In the genomic region with DNA sequence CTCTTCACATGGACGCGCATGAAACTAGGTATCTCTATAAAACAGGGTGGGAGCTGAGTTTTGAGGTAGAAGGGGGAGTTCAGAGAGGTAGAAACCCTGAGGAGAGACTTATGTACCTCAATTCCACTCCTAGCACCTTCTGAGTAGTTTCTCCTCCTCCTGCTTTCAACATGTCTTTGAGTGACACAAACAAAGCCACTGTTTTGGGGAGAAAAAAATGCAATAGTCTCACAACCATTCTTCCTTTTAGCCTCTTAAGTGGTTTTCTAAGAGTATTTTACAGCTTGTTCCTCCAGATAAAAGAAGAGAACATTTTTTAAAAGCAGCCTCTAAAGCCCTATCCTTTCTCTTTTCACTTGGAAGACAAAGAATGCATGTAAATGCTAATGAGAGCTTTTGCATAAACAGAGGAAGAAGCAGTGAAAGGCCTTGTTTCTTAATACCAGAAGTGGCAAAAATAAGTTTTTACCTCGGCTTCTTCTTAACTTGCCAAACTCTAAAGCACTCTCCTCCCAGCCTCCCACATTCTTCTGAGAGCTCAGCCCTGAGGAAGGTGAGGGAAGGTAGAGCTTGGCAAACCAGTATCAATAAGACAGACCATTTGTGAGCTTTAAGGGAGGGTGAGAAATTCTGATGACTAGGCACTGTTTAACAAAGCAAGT, we compare ENCODE assay signal across 30 cellular contexts.
DNase-seq lines count a peak whose midpoint lies in the region; ATAC-seq, FAIRE-seq and TF ChIP-seq lines count a peak whose summit lies in the region.
"Had no signal": no experiment of that assay in that cellular context is flagged by ENCODE, and none has a peak within 500 bp of the region (broad histone marks: within the 10 kb centered on the region; RNA-seq: fewer than 3 reads in every experiment).

No MANE protein-coding gene starts in this region.

- in situ Hi-C loops in HepG2 (cut with HindIII; ENCODE audit: extremely low pct_ligation_motif_present, low pct_unique_long_range_greater_than_20kb), result no loop called here

- 47% methylated on average over 3 of the region's 3 CpGs for WGBS in HepG2 (ENCODE audit: low lambda C conversion rate)
- WGBS in right lobe of liver (ENCODE audit: insufficient coverage, low coverage, low lambda C conversion rate, missing lambda C conversion rate), result 23% methylated on average over 3 of the region's 3 CpGs
- WGBS in H1 (ENCODE audit: extremely low coverage in 1 of 2, insufficient coverage in 1 of 2, insufficient read length in 1 of 2, insufficient replicate concordance in 2 of 2, low coverage in 1 of 2, low lambda C conversion rate in 2 of 2, missing lambda C conversion rate in 1 of 2), 2 experiments, result 0% methylated on average over 3 of the region's 3 CpGs; no CpG with 5 or more reads in 1 of the 2 experiments
- WGBS in pancreas, 2 donors, result 72 to 79% methylated on average over 3 of the region's 3 CpGs

- H4K8ac ChIP-seq in H1 (ENCODE audit: extremely low read depth, insufficient read depth, low read length), result no peak overlapping the region

- TF ChIP-seq CTCF in HepG2 (CRISPR knock-in tag; IDR thresholded peaks at IDR 0.05) (no peak), right lobe of liver (IDR thresholded peaks at IDR 0.05) (no peak), H1 (IDR thresholded peaks at IDR 0.05; ENCODE audit: control extremely low read depth in 1 of 3, insufficient read depth in 1 of 3, low read depth in 1 of 3, low read length in 3 of 3) (no peak), pancreas (IDR thresholded peaks at IDR 0.05) (no peak)

- H3K9ac ChIP-seq in HepG2 (ENCODE audit: insufficient read depth, low read depth, low read length) (no peak overlapping the region), H1 (replicated peaks in 1 of 4; ENCODE audit: extremely low read depth in 1 of 4, low read depth in 3 of 4, low read length in 3 of 4) (peak overlapping the region in 2 of 4 experiments; percentile 60 to 67; a peak in 5 of 7 replicates)
- H3K9ac ChIP-seq: GM23248 had no signal

- no peaks in the 10 kb centered on the region for H3K4me1 ChIP-seq in HepG2 (ENCODE audit: insufficient read depth, low read length)
- no peaks in the 10 kb centered on the region for H3K4me1 ChIP-seq in right lobe of liver
- peaks cover 2 to 26% (median 15%) of the 10 kb centered on the region in 4 experiments; a peak in 6 of 7 replicates for H3K4me1 ChIP-seq in H1 (replicated peaks in 1 of 4; ENCODE audit: control insufficient read depth in 3 of 4, insufficient read depth in 4 of 4, low read length in 3 of 4)
- H3K4me1 ChIP-seq in pancreas, result no peaks in the 10 kb centered on the region
- H3K4me1 ChIP-seq: BE2C, heart left ventricle, lower lobe of right lung, tibial artery had no signal

- H3K27me3 ChIP-seq in HepG2 (ENCODE audit: control insufficient read depth in 1 of 2, insufficient read depth in 2 of 2, low read length in 2 of 2), result no peaks in the 10 kb centered on the region
- no peaks in the 10 kb centered on the region for H3K27me3 ChIP-seq in right lobe of liver
- H3K27me3 ChIP-seq in H1 (replicated peaks in 1 of 4; ENCODE audit: control insufficient read depth in 3 of 4, extremely low read depth in 1 of 4, insufficient read depth in 3 of 4, low read length in 3 of 4), result no peaks in the 10 kb centered on the region
- no peaks in the 10 kb centered on the region for H3K27me3 ChIP-seq in pancreas
- H3K27me3 ChIP-seq: BE2C, cardiac muscle cell, heart left ventricle, tibial artery had no signal

- no peak for TF ChIP-seq EP300 in HepG2 (IDR thresholded peaks at IDR 0.05; ENCODE audit: low read depth in 2 of 2, low read length in 2 of 2)
- TF ChIP-seq EP300 in HepG2 (CRISPR knock-in tag; IDR thresholded peaks at IDR 0.05; ENCODE audit: borderline replicate concordance), result no peak
- TF ChIP-seq EP300 in H1 (IDR thresholded peaks at IDR 0.05; ENCODE audit: borderline replicate concordance in 1 of 2, low read depth in 2 of 2, low read length in 2 of 2), result 0 out of 3 replicates have a peak, but pooled peaks of 1 of the 2 experiments have one; percentile 51

- H3K23ac ChIP-seq in H1 (ENCODE audit: insufficient read length), result no peak overlapping the region

- H2BK20ac ChIP-seq in H1 (ENCODE audit: low read length), result peak overlapping the region; percentile 63

- H3K9me3 ChIP-seq in HepG2 (ENCODE audit: low read length) (no peaks in the 10 kb centered on the region), right lobe of liver (no peaks in the 10 kb centered on the region), H1 (ENCODE audit: insufficient read depth in 2 of 2, low read depth in 1 of 2, low read length in 1 of 2) (no peaks in the 10 kb centered on the region; a peak in 1 of 4 replicates), pancreas (no peaks in the 10 kb centered on the region)
- H3K9me3 ChIP-seq: BE2C, heart left ventricle, lower lobe of right lung, tibial artery had no signal

- H2BK15ac ChIP-seq in H1 (ENCODE audit: low read length), result no peak overlapping the region

- peak overlapping the region; percentile 99 for H2BK5ac ChIP-seq in H1 (ENCODE audit: low read depth, low read length)

- H3K4me2 ChIP-seq in HepG2 (ENCODE audit: low read depth, low read length), result no peak overlapping the region
- peak overlapping the region; percentile 52 to 58; a peak in 3 of 4 replicates for H3K4me2 ChIP-seq in H1 (ENCODE audit: insufficient read depth in 1 of 2, low read depth in 2 of 2, low read length in 2 of 2)

- H3K4me3 ChIP-seq in HepG2 (replicated peaks in 1 of 3; ENCODE audit: insufficient read depth in 1 of 3, low read depth in 2 of 3, low read length in 3 of 3), result no peak overlapping the region
- H3K4me3 ChIP-seq in right lobe of liver, result no peak overlapping the region
- H3K4me3 ChIP-seq in H1 (ENCODE audit: extremely low read depth in 1 of 4, insufficient read depth in 2 of 4, low read depth in 3 of 4, low read length in 4 of 4), result no peak overlapping the region; a peak in 1 of 8 replicates
- no peak overlapping the region for H3K4me3 ChIP-seq in pancreas
- H3K4me3 ChIP-seq: cardiac muscle cell, GM23248, heart left ventricle, K562, lower lobe of right lung, tibial artery had no signal

- H3K27ac Mint-ChIP-seq in activated CD4-positive, alpha-beta T cell treated with anti-CD3 and anti-CD28 coated beads, Interleukin-2, amount 10 ng/mL, durations not matched to agents 7 days and 5 days, result no peak overlapping the region
- H3K27ac Mint-ChIP-seq: dendritic cell treated with granulocyte-macrophage colony-stimulating factor and Interleukin-4, amounts not matched to agents 40 ng/mL and 50 ng/mL, for 4 days; stimulated activated naive CD8-positive, alpha-beta T cell treated with anti-CD3 and anti-CD28 coated beads, Interleukin-15, amount 100 ng/mL, for 72 hours had no signal

- H3K23me2 ChIP-seq in H1 (ENCODE audit: low read depth, low read length), result peaks cover 1% of the 10 kb centered on the region; the same call in 1 of the 2 replicates

- H2AK5ac ChIP-seq in H1 (ENCODE audit: low read depth, low read length), result peak overlapping the region; percentile 86; the same call in 1 of the 2 replicates

- H3K4me1 Mint-ChIP-seq in activated CD4-positive, alpha-beta T cell treated with anti-CD3 and anti-CD28 coated beads, Interleukin-2, amount 10 ng/mL, durations not matched to agents 7 days and 5 days, result no peaks in the 10 kb centered on the region
- H3K4me1 Mint-ChIP-seq: stimulated activated naive CD8-positive, alpha-beta T cell treated with anti-CD3 and anti-CD28 coated beads, Interleukin-15, amount 100 ng/mL, for 72 hours had no signal

- TF ChIP-seq RAD21 in HepG2 (CRISPR knock-in tag; IDR thresholded peaks at IDR 0.05) (no peak), H1 (IDR thresholded peaks at IDR 0.05 in 1 of 2, conservative IDR thresholded peaks at IDR 0.05 in 1 of 2; ENCODE audit: low read depth in 2 of 2, low read length in 2 of 2) (no peak)

- CTCF ChIA-PET in HepG2 (lab: Yijun Ruan, JAX; ENCODE audit: low intra/inter-chr PET ratio, low total read pairs), result no interaction called here
- CTCF ChIA-PET in H1 (lab: Charles Lee; ENCODE audit: partially characterized antibody), result interaction anchor here (0.8 to 2.1 kb wide), 3 partner anchors 15 to 28 kb away, joined by 3 to 8 read pairs (median 3); no protein-coding TSS in a partner anchor
- CTCF ChIA-PET in activated CD4-positive, alpha-beta T cell treated with anti-CD3 and anti-CD28 coated beads, Interleukin-2, amount 10 ng/mL, durations not matched to agents 7 days and 5 days (lab: Charles Lee), result no interaction called here

- no peaks in the 10 kb centered on the region for H3K27me3 Mint-ChIP-seq in activated CD4-positive, alpha-beta T cell treated with anti-CD3 and anti-CD28 coated beads, Interleukin-2, amount 10 ng/mL, durations not matched to agents 7 days and 5 days
- H3K27me3 Mint-ChIP-seq: dendritic cell treated with granulocyte-macrophage colony-stimulating factor and Interleukin-4, amounts not matched to agents 40 ng/mL and 50 ng/mL, for 4 days; stimulated activated naive CD8-positive, alpha-beta T cell treated with anti-CD3 and anti-CD28 coated beads, Interleukin-15, amount 100 ng/mL, for 72 hours had no signal

- peak overlapping the region; percentile 65 for H3K18ac ChIP-seq in H1 (ENCODE audit: extremely low read depth, low read length)

- no peak overlapping the region for H3K14ac ChIP-seq in H1 (ENCODE audit: insufficient read length)

- ATAC-seq in HepG2 (no peak), right lobe of liver (no peak), pancreas (no peak), GM18858 (IDR thresholded peaks at IDR 0.05; ENCODE audit: unreplicated experiment) (no peak), GM18517 (IDR thresholded peaks at IDR 0.05; ENCODE audit: unreplicated experiment) (no peak)
- ATAC-seq: heart left ventricle; K562; lower lobe of right lung; stimulated activated naive CD8-positive, alpha-beta T cell treated with anti-CD3 and anti-CD28 coated beads, Interleukin-15, amount 100 ng/mL, for 72 hours had no signal

- no peaks in the 10 kb centered on the region for H3K79me1 ChIP-seq in H1 (ENCODE audit: low read depth, low read length)

- peak overlapping the region; percentile 74 for H4K5ac ChIP-seq in H1 (ENCODE audit: insufficient read length, low read depth, low read length)

- DNase-seq in HepG2 (ENCODE audit: low spot score) (no peak), right lobe of liver (no peak), H1 (ENCODE audit: low read depth in 1 of 2, low spot score in 2 of 2) (peak; percentile 71 to 88), islet precursor cell (peak; percentile 71), pancreas (no peak)
- DNase-seq in activated CD4-positive, alpha-beta T cell treated with anti-CD3 and anti-CD28 coated beads, Interleukin-2, amount 10 ng/mL, durations not matched to agents 7 days and 5 days, result no peak
- DNase-seq: activated CD4-positive, CD25-positive, alpha-beta regulatory T cell; activated T-cell treated with anti-CD3 and anti-CD28 coated beads, Interleukin-2, amount 50 U/mL, for 1 hour; BE2C; DMS79 treated with DMSO at 0.1 percent for 48 hours; GM23248; heart left ventricle; kidney; lower lobe of right lung; NCI-H1436 treated with DMSO at 0.1 percent for 48 hours; NCI-H526; occipital lobe; retina; stimulated activated CD4-positive, alpha-beta T cell treated with anti-CD3 and anti-CD28 coated beads, Interleukin-4, amount 100 ng/mL, for 4 hours; stimulated activated naive CD8-positive, alpha-beta T cell treated with anti-CD3 and anti-CD28 coated beads, Interleukin-15, amount 100 ng/mL, for 72 hours; T-helper 9 cell; tibial artery had no signal

- intact Hi-C loops in HepG2 (cut with micrococcal nuclease; ENCODE audit: unreplicated experiment), result no loop called here
- intact Hi-C loops in right lobe of liver (cut with DNase I), result no loop called here
- intact Hi-C loops in pancreas (cut with DNase I), result no loop called here

- H3K36me3 ChIP-seq in HepG2 (replicated peaks in 1 of 2; ENCODE audit: control insufficient read depth in 1 of 2, insufficient read depth in 2 of 2, low read length in 2 of 2) (no peaks in the 10 kb centered on the region), right lobe of liver (no peaks in the 10 kb centered on the region), H1 (ENCODE audit: control insufficient read depth in 2 of 4, insufficient read depth in 4 of 4, low read length in 3 of 4) (no peaks in the 10 kb centered on the region), pancreas (no peaks in the 10 kb centered on the region)
- H3K36me3 ChIP-seq: BE2C, cardiac muscle cell, heart left ventricle, lower lobe of right lung, tibial artery had no signal

- H4K91ac ChIP-seq in H1 (replicated peaks; ENCODE audit: insufficient read length, low read length), result peak overlapping the region; percentile 94

- BruUV-seq in HepG2 (replicated peaks; lab: Mats Ljungman, UMichigan), result no TSS peak

- H3K36me3 Mint-ChIP-seq in activated CD4-positive, alpha-beta T cell treated with anti-CD3 and anti-CD28 coated beads, Interleukin-2, amount 10 ng/mL, durations not matched to agents 7 days and 5 days (ENCODE audit: low read depth), result no peaks in the 10 kb centered on the region

- no peak overlapping the region for H3K4me3 Mint-ChIP-seq in activated CD4-positive, alpha-beta T cell treated with anti-CD3 and anti-CD28 coated beads, Interleukin-2, amount 10 ng/mL, durations not matched to agents 7 days and 5 days
- H3K4me3 Mint-ChIP-seq: dendritic cell treated with granulocyte-macrophage colony-stimulating factor and Interleukin-4, amounts not matched to agents 40 ng/mL and 50 ng/mL, for 4 days; stimulated activated naive CD8-positive, alpha-beta T cell treated with anti-CD3 and anti-CD28 coated beads, Interleukin-15, amount 100 ng/mL, for 72 hours had no signal

- no peak overlapping the region for H3K27ac ChIP-seq in HepG2 (ENCODE audit: extremely low read length, insufficient read depth, low read length)
- H3K27ac ChIP-seq in right lobe of liver, result no peak overlapping the region
- peak overlapping the region; percentile 94 for H3K27ac ChIP-seq in H1 (ENCODE audit: low read depth, low read length)
- H3K27ac ChIP-seq in pancreas, result no peak overlapping the region
- H3K27ac ChIP-seq: cardiac muscle cell, epithelial cell of prostate, GM23248, heart left ventricle, lower lobe of right lung, RWPE1, tibial artery had no signal

- TF ChIP-seq POLR2A in HepG2 (IDR thresholded peaks at IDR 0.05; ENCODE audit: insufficient read depth in 1 of 2, low read depth in 2 of 2, low read length in 2 of 2) (no peak), right lobe of liver (IDR thresholded peaks at IDR 0.05) (no peak), H1 (IDR thresholded peaks at IDR 0.05; ENCODE audit: control extremely low read depth in 1 of 2, low read depth in 2 of 2, low read length in 2 of 2) (no peak; a peak in 1 of 3 replicates)

- peak overlapping the region; percentile 18 for H3K56ac ChIP-seq in H1 (replicated peaks; ENCODE audit: insufficient read length, low read depth, low read length)

- peak overlapping the region; percentile 7; the same call in 1 of the 2 replicates for H2BK12ac ChIP-seq in H1 (ENCODE audit: low read depth, low read length)

- H3K9me3 Mint-ChIP-seq in activated CD4-positive, alpha-beta T cell treated with anti-CD3 and anti-CD28 coated beads, Interleukin-2, amount 10 ng/mL, durations not matched to agents 7 days and 5 days, result peaks cover 3% of the 10 kb centered on the region

- H4K20me1 ChIP-seq in HepG2 (ENCODE audit: insufficient read depth, low read length) (no peaks in the 10 kb centered on the region), H1 (replicated peaks in 1 of 2; ENCODE audit: control insufficient read depth in 1 of 2, insufficient read depth in 2 of 2, low read length in 2 of 2) (no peaks in the 10 kb centered on the region)

- POLR2A ChIA-PET in HepG2 (lab: Yijun Ruan, JAX) (no interaction called here), H1 (lab: Charles Lee; ENCODE audit: partially characterized antibody) (interaction anchor here (1.0 to 2.9 kb wide), 10 partner anchors 10 to 620 kb away, joined by 3 to 18 read pairs (median 4); no protein-coding TSS in a partner anchor)
- POLR2A ChIA-PET in activated CD4-positive, alpha-beta T cell treated with anti-CD3 and anti-CD28 coated beads, Interleukin-2, amount 10 ng/mL, durations not matched to agents 7 days and 5 days (lab: Charles Lee), result interaction anchor here (0.6 kb wide), 1 partner anchor 448 kb away, joined by 3 read pairs; no protein-coding TSS in a partner anchor

- H3K79me2 ChIP-seq in HepG2 (ENCODE audit: insufficient read depth, low read length), result no peaks in the 10 kb centered on the region
- no peaks in the 10 kb centered on the region for H3K79me2 ChIP-seq in H1 (ENCODE audit: control insufficient read depth in 1 of 2, insufficient read depth in 2 of 2, low read length in 2 of 2)

- H2AFZ ChIP-seq in HepG2 (ENCODE audit: low read length) (no peak overlapping the region), H1 (ENCODE audit: low read length) (no peak overlapping the region)
- H2AFZ ChIP-seq: GM23248 had no signal

- peak overlapping the region; percentile 30 for H2BK120ac ChIP-seq in H1 (replicated peaks; ENCODE audit: low read depth, low read length)

- FAIRE-seq in HepG2 (lab: Jason Lieb, UNC) (no peak), H1 (lab: Jason Lieb, UNC) (peak; percentile 93), pancreas (lab: Jason Lieb, UNC) (no peak)
- FAIRE-seq: GM12892, K562, kidney had no signal

- H3K4ac ChIP-seq in H1 (replicated peaks; ENCODE audit: insufficient read length, low read depth, low read length), result no peak overlapping the region

Comparison
In these comparisons a context has a peak if more than half of its experiments do, and no peak if none do; other contexts are left out.
1. DNase-seq: peak in H1 (2 of 2) and islet precursor cell (single experiment); none in HepG2 (single experiment), right lobe of liver (0 of 3), pancreas (0 of 6) and activated CD4-positive, alpha-beta T cell treated with anti-CD3 and anti-CD28 coated beads, Interleukin-2, amount 10 ng/mL, durations not matched to agents 7 days and 5 days (single experiment).